In the genomic region with DNA sequence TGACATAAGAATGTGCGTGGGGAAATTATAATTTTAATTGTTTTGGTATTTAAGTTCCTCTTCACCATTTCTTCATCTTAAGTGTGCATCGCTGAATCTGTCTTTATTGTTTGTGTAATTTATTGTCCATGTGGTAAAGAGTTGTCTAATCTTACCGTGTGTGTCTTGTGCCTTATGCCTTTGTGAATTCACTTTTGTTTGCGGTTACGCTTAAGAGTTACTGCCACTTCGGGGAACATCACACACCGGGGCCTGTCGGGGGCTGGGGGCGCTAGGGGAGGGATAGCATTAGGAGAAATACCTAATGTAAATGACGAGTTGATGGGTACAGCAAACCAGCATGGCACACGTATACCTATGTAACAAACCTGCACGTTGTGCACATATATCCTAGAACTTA, we compare ENCODE assay signal across 8 cellular contexts. TPM values are rescaled to one million over a fixed set of nuclear protein-coding genes. Genes with fewer than 3 reads are reported as not detected.
A peak's percentile ranks its signal among the peaks of the same experiment; 100 is the strongest.
DNase-seq lines count a peak whose midpoint lies in the region; ATAC-seq, FAIRE-seq and TF ChIP-seq lines count a peak whose summit lies in the region.

No MANE protein-coding gene starts in this region.

- POLR2A ChIA-PET in HCT116 (lab: Charles Lee) (no interaction called here), T-cell (lab: Charles Lee) (no interaction called here)

- no peak for TF ChIP-seq RAD21 in HCT116 (IDR thresholded peaks at IDR 0.05; ENCODE audit: low read depth)

- DNase-seq in HCT116 (ENCODE audit: low read depth, low spot score) (no peak), T-cell (peak in 1 of 34 experiments; percentile 2), small intestine (no peak), NCI-H2107 treated with DMSO at 0.1 percent for 48 hours (lab: John Stamatoyannopoulos, UW; ENCODE audit: unreplicated experiment) (no peak), GM19238 (ENCODE audit: insufficient read length, low spot score) (no peak)
- DNase-seq in NK-92 treated with Interleukin-12 subunit alpha and Interleukin-12 subunit beta, amount 100 ng/mL, for 24 hours (lab: John Stamatoyannopoulos, UW) = no peak

- H3K27me3 ChIP-seq in HCT116 (ENCODE audit: insufficient read depth, low read length) = no peaks in the 10 kb centered on the region
- H3K27me3 ChIP-seq in gastroesophageal sphincter = no peaks in the 10 kb centered on the region
- H3K27me3 ChIP-seq in small intestine (ENCODE audit: control insufficient read depth in 2 of 2, insufficient read depth in 2 of 2, low read length in 2 of 2) = no peaks in the 10 kb centered on the region

- H2AFZ ChIP-seq in HCT116 (ENCODE audit: low read depth, low read length, poor library complexity, severe bottlenecking) = no peak overlapping the region

- peak overlapping the region; percentile 74 for H3K9ac ChIP-seq in HCT116 (ENCODE audit: low read length)

- peaks cover 16% of the 10 kb centered on the region for H3K79me2 ChIP-seq in HCT116 (ENCODE audit: insufficient read depth, low read length)

- H3K4me3 ChIP-seq in HCT116 (replicated peaks in 1 of 2; ENCODE audit: low read depth in 1 of 2, low read length in 2 of 2) = peak overlapping the region; percentile 80 to 83
- H3K4me3 ChIP-seq in gastroesophageal sphincter = peak overlapping the region; percentile 86 to 95
- peak overlapping the region; percentile 95 to 99 for H3K4me3 ChIP-seq in small intestine (ENCODE audit: low read depth in 1 of 2, low read length in 2 of 2)

- 1 to 6% methylated on average over 4 to 12 of the region's 12 CpGs for WGBS in gastroesophageal sphincter (ENCODE audit: low coverage in 1 of 2), 2 donors
- WGBS in small intestine, 3 donors = 0 to 2% (median 2%) methylated on average over 12 of the region's 12 CpGs

- no peaks in the 10 kb centered on the region for H4K20me1 ChIP-seq in HCT116 (ENCODE audit: insufficient read depth)

- peaks cover 67 to 73% (median 69%) of the 10 kb centered on the region in 3 donors for H3K4me1 Mint-ChIP-seq in T-cell

- H3K27ac ChIP-seq in HCT116 (ENCODE audit: low read depth, low read length) (no peak overlapping the region), gastroesophageal sphincter (peak overlapping the region in 2 of 4 donors; percentile 89 to 91), small intestine (ENCODE audit: low read depth in 1 of 2, low read length in 1 of 2) (peak overlapping the region in 1 of 2 donors; percentile 83)

- H3K4me1 ChIP-seq in HCT116 (ENCODE audit: control insufficient read depth in 1 of 2, insufficient read depth in 2 of 2, low read length in 2 of 2) = peaks cover 4 to 9% of the 10 kb centered on the region in 2 experiments; a peak in 2 of 4 replicates
- H3K4me1 ChIP-seq in gastroesophageal sphincter = peaks cover 7 to 35% (median 11%) of the 10 kb centered on the region in 3 donors
- H3K4me1 ChIP-seq in small intestine (ENCODE audit: control insufficient read depth in 2 of 2, insufficient read depth in 1 of 2, low read depth in 1 of 2, low read length in 1 of 2) = peaks cover 2 to 4% of the 10 kb centered on the region in 2 donors

- RAD21 ChIA-PET in HCT116 (lab: Charles Lee; ENCODE audit: low non-redundant PET in 1 of 2, low total read pairs in 2 of 2, uncharacterized antibody in 2 of 2, unreplicated experiment in 2 of 2) = no interaction called here

- H3K36me3 Mint-ChIP-seq in T-cell = no peaks in the 10 kb centered on the region

- intact Hi-C loops in HCT116 (cut with micrococcal nuclease) = loop anchor here (5.0 kb wide), 1 partner anchor 240 kb away; no protein-coding TSS in a partner anchor

- H3K4me2 ChIP-seq in HCT116 (ENCODE audit: low read length) = peak overlapping the region; percentile 92

- peak overlapping the region; percentile 63 to 100 for H3K27ac Mint-ChIP-seq in T-cell

- TF ChIP-seq POLR2A in HCT116 (IDR thresholded peaks at IDR 0.05; ENCODE audit: borderline replicate concordance, extremely low read depth, insufficient read depth, insufficient read length) (no peak), gastroesophageal sphincter (IDR thresholded peaks at IDR 0.05) (no peak)

- H3K4me3 Mint-ChIP-seq in T-cell = peak overlapping the region; percentile 92 to 95 (median 94)

- TF ChIP-seq CTCF in HCT116 (IDR thresholded peaks at IDR 0.05 in 2 of 3, conservative IDR thresholded peaks at IDR 0.05 in 1 of 3; ENCODE audit: borderline replicate concordance in 1 of 3, insufficient read depth in 1 of 3, low read depth in 2 of 3, low read length in 2 of 3) = no peak
- TF ChIP-seq CTCF in gastroesophageal sphincter (IDR thresholded peaks at IDR 0.05) = no peak

- no peaks in the 10 kb centered on the region for H3K9me3 ChIP-seq in HCT116 (ENCODE audit: control insufficient read depth in 1 of 2, insufficient read depth in 1 of 2, low read depth in 1 of 2, low read length in 2 of 2)
- no peaks in the 10 kb centered on the region for H3K9me3 ChIP-seq in gastroesophageal sphincter
- H3K9me3 ChIP-seq in small intestine (ENCODE audit: control insufficient read depth, low read depth) = no peaks in the 10 kb centered on the region

- BruUV-seq in HCT116 (replicated peaks; lab: Mats Ljungman, UMichigan) = no TSS peak

- no peaks in the 10 kb centered on the region for H3K9me3 Mint-ChIP-seq in T-cell

- ATAC-seq in HCT116 = no peak
- no peak for ATAC-seq in T-cell (replicated peaks in 1 of 4)
- no peak for ATAC-seq in gastroesophageal sphincter
- ATAC-seq in HG03159 (IDR thresholded peaks at IDR 0.05; ENCODE audit: unreplicated experiment) = no peak

- CTCF ChIA-PET in HCT116 (lab: Charles Lee) (no interaction called here), T-cell (lab: Charles Lee) (no interaction called here)

- H3K27me3 Mint-ChIP-seq in T-cell = no peaks in the 10 kb centered on the region

- no peak for FAIRE-seq in small intestine (lab: Jason Lieb, UNC)

- H3K9me2 ChIP-seq in HCT116 (ENCODE audit: insufficient read depth) = no peaks in the 10 kb centered on the region

- TF ChIP-seq EP300 in gastroesophageal sphincter (IDR thresholded peaks at IDR 0.05) = no peak

- no peaks in the 10 kb centered on the region for H3K36me3 ChIP-seq in HCT116 (ENCODE audit: control insufficient read depth in 1 of 2, insufficient read depth in 2 of 2, low read length in 2 of 2)
- H3K36me3 ChIP-seq in gastroesophageal sphincter = no peaks in the 10 kb centered on the region
- H3K36me3 ChIP-seq in small intestine (ENCODE audit: control insufficient read depth in 2 of 2, insufficient read depth in 2 of 2, low read length in 2 of 2) = no peaks in the 10 kb centered on the region

TF ChIP-seq in HCT116, 20 proteins besides CTCF, POLR2A, EP300 and RAD21 (continues in another document):
- no peak for TF ChIP-seq YY1 (IDR thresholded peaks at IDR 0.05; ENCODE audit: extremely low read depth, insufficient replicate concordance, low read depth, low read length)
- no peak for TF ChIP-seq EZH2 (IDR thresholded peaks at IDR 0.05)
- TF ChIP-seq SIN3A (IDR thresholded peaks at IDR 0.05; ENCODE audit: low read depth) = no peak
- no peak for TF ChIP-seq ZFX (IDR thresholded peaks at IDR 0.05)
- TF ChIP-seq ATF3 (IDR thresholded peaks at IDR 0.05) = no peak
- TF ChIP-seq EGR1 (IDR thresholded peaks at IDR 0.05; ENCODE audit: low read depth) = no peak
- no peak for TF ChIP-seq ZNF274 (IDR thresholded peaks at IDR 0.05; ENCODE audit: low read depth, low read length)
- TF ChIP-seq JUND (IDR thresholded peaks at IDR 0.05) = no peak
- TF ChIP-seq SRF (IDR thresholded peaks at IDR 0.05; ENCODE audit: low read depth) = no peak
- TF ChIP-seq ELF1 (IDR thresholded peaks at IDR 0.05; ENCODE audit: borderline replicate concordance, low read depth) = no peak
- no peak for TF ChIP-seq ZBTB33 (IDR thresholded peaks at IDR 0.05; ENCODE audit: extremely low read depth, insufficient replicate concordance, low read length)
- TF ChIP-seq CEBPB (IDR thresholded peaks at IDR 0.05; ENCODE audit: low read depth) = no peak
- TF ChIP-seq SP1 (IDR thresholded peaks at IDR 0.05; ENCODE audit: low read depth) = no peak
- no peak for TF ChIP-seq TCF7L2 (IDR thresholded peaks at IDR 0.05; ENCODE audit: borderline replicate concordance, extremely low read depth, insufficient read depth, insufficient read length)

RNA-seq across cellular contexts. Expression of gene WDR48, which starts 0.8 kb away (rescaled TPM):
- total RNA-seq in HCT116 (2021; ENCODE audit: unreplicated experiment) = 35.6 TPM
- polyA plus RNA-seq in HCT116 (2012) = 12.6 and 14.5 TPM in 2 replicates
- 10 to 100 TPM; 54.2 to 90.3 (median 59.9) TPM for total RNA-seq in T-cell
- 10 to 100 TPM; 27.4 to 47.2 (median 38.0) TPM for total RNA-seq in gastroesophageal sphincter
- polyA plus RNA-seq in small intestine = 10 to 100 TPM; 15.7 to 21.7 (median 15.9) TPM

RNA-seq across cellular contexts. Expression of gene SCN11A, which starts 0.9 kb away (rescaled TPM):
- total RNA-seq in HCT116 (2021; ENCODE audit: unreplicated experiment) (0.05 TPM), T-cell (under 1 TPM; 0.07 to 0.23 (median 0.12) TPM), gastroesophageal sphincter (under 1 TPM in 3 of 4 donors, not detected in 1; 0.15 to 0.57 (median 0.27) TPM)
- not detected in 2 replicates for polyA plus RNA-seq in HCT116 (2012)
- 1 to 10 TPM in 1 of 3 donors, not detected in 2; 3.9 TPM for polyA plus RNA-seq in small intestine

RNA-seq across cellular contexts. Expression of gene GORASP1, which starts 54.8 kb away (rescaled TPM):
- total RNA-seq in HCT116 (2021; ENCODE audit: unreplicated experiment) (38.8 TPM), T-cell (10 to 100 TPM; 26.7 to 55.5 (median 41.5) TPM), gastroesophageal sphincter (10 to 100 TPM; 48.5 to 82.5 (median 76.8) TPM)
- polyA plus RNA-seq in HCT116 (2012) = 29.6 and 34.1 TPM in 2 replicates
- polyA plus RNA-seq in small intestine = 10 to 100 TPM; 30.5 to 49.0 (median 35.9) TPM

RNA-seq across cellular contexts. Expression of gene TTC21A, which starts 54.9 kb away (rescaled TPM):
- 5.6 TPM for total RNA-seq in HCT116 (2021; ENCODE audit: unreplicated experiment)
- polyA plus RNA-seq in HCT116 (2012) = 2.1 TPM in 2 replicates
- 10 to 100 TPM in 1 of 5 donors, 1 to 10 TPM in 4; 3.5 to 12.4 (median 5.4) TPM for total RNA-seq in T-cell
- 1 to 10 TPM in 3 of 4 donors, under 1 TPM in 1; 0.54 to 8.5 (median 5.0) TPM for total RNA-seq in gastroesophageal sphincter
- polyA plus RNA-seq in small intestine = 10 to 100 TPM in 2 of 3 donors, 1 to 10 TPM in 1; 1.7 to 12.7 (median 10.5) TPM
